18 cellular contexts compared by ENCODE assay signal in the genomic region with DNA sequence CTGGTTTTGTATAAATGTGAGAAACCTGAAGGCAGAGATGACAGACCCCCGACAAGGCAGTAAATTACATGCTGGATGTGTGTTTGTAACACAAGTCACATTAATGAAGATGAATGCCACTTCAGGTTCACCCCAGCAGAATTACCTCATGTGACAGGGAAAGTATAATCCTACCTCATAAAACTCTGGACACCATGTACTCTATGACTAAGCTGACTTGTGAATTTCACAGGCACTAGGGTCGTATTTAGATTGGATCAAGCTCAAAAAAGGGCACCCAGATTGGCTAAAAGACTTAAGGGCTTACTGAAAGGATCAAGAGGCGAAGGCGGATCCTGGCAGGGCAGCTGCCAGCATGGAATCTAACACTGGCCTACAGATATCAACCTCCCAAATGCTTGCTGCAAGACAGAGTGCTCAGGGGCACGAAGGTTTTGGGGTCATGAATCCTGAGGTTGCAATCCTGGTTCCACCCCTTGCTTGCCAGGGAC.
DNase-seq lines count a peak whose midpoint lies in the region; ATAC-seq, FAIRE-seq and TF ChIP-seq lines count a peak whose summit lies in the region.
"Had no signal": no experiment of that assay in that cellular context is flagged by ENCODE, and none has a peak within 500 bp of the region (broad histone marks: within the 10 kb centered on the region; RNA-seq: fewer than 3 reads in every experiment).

No MANE protein-coding gene starts in this region.

- no peaks in the 10 kb centered on the region for H3K36me3 ChIP-seq in psoas muscle (ENCODE audit: insufficient read depth in 1 of 2, low read depth in 1 of 2)

- no peaks in the 10 kb centered on the region for H3K9me3 ChIP-seq in psoas muscle
- H3K9me3 ChIP-seq: esophagus squamous epithelium, stomach had no signal

- POLR2A ChIA-PET in GM10248 (lab: Yijun Ruan, JAX), result no interaction called here

- peaks cover 43% of the 10 kb centered on the region for H3K4me1 ChIP-seq in psoas muscle

- peak; percentile 34 for DNase-seq in ELF-1 (ENCODE audit: low read depth, low spot score)
- DNase-seq in NCI-H2227 (lab: John Stamatoyannopoulos, UW; ENCODE audit: unreplicated experiment), result peak; percentile 82
- DNase-seq in cerebellar cortex (ENCODE audit: low spot score), result peak; percentile 56
- DNase-seq in psoas muscle, result peak in 1 of 2 donors; percentile 83
- DNase-seq in ecto neural progenitor cell (ENCODE audit: low spot score), result no peak
- DNase-seq in GM10248 (ENCODE audit: extremely low spot score), result no peak
- DNase-seq in GM19239 (ENCODE audit: insufficient read length, low spot score), result no peak
- DNase-seq: activated CD4-positive, CD25-positive, alpha-beta regulatory T cell; activated T-cell treated with anti-CD3 and anti-CD28 coated beads, Interleukin-2, amount 50 U/mL, for 24 hours; COR-L47; esophagus squamous epithelium; Karpas-422; kidney; NCI-H526; stimulated activated CD4-positive, alpha-beta T cell treated with anti-CD3 and anti-CD28 coated beads, Interleukin-2, amount 100 ng/mL, for 48 hours; stomach had no signal

- H3K4me3 ChIP-seq in psoas muscle, result no peak overlapping the region
- H3K4me3 ChIP-seq: esophagus squamous epithelium, GM12878, stomach had no signal

- TF ChIP-seq CTCF in psoas muscle (IDR thresholded peaks at IDR 0.05) (no peak), GM10248 (IDR thresholded peaks at IDR 0.05; ENCODE audit: control extremely low read depth, extremely low read depth, low read depth, missing control alignments) (no peak)

- ATAC-seq in psoas muscle, result peak; percentile 66 to 84 (median 78)
- no peak for ATAC-seq in GM18868 (IDR thresholded peaks at IDR 0.05; ENCODE audit: unreplicated experiment)
- ATAC-seq: GM12878 had no signal

- H3K27ac ChIP-seq in psoas muscle, result peak overlapping the region; percentile 90

- intact Hi-C loops in psoas muscle (cut with DNase I), result loop anchor here (5.0 to 10.0 kb wide), 5 partner anchors 116 to 1038 kb away; partner anchors contain the start of gene COMMD3 (in 1 of the 2)

- FAIRE-seq in GM19239 (lab: Jason Lieb, UNC), result no peak
- FAIRE-seq: GM12878, kidney had no signal

- WGBS in psoas muscle, 3 donors, result 34 to 46% (median 40%) methylated on average over 5 of the region's 5 CpGs

- no peaks in the 10 kb centered on the region for H3K27me3 ChIP-seq in psoas muscle (ENCODE audit: insufficient read depth in 3 of 3, low read length in 2 of 3)
- H3K27me3 ChIP-seq: esophagus squamous epithelium, stomach had no signal

- CTCF ChIA-PET in GM10248 (lab: Yijun Ruan, JAX), result interaction anchor here (2.0 kb wide), 1 partner anchor 21 kb away, joined by 4 read pairs; no protein-coding TSS in a partner anchor

Comparison
In these comparisons a context has a peak if more than half of its experiments do, and no peak if none do; other contexts are left out.
1. DNase-seq: peak in ELF-1 (single experiment), NCI-H2227 (single experiment) and cerebellar cortex (single experiment); none in ecto neural progenitor cell (single experiment), GM10248 (single experiment) and GM19239 (single experiment).